In genomic region chr17:42214156-42214555, GRCh38 we compare ENCODE assay signal across 28 cellular contexts. TPM values are rescaled to one million over a fixed set of nuclear protein-coding genes. Genes with fewer than 3 reads are reported as not detected.
"Had no signal": no experiment of that assay in that cellular context is flagged by ENCODE, and none has a peak within 500 bp of the region (broad histone marks: within the 10 kb centered on the region; RNA-seq: fewer than 3 reads in every experiment).

No MANE protein-coding gene starts in this region.

- H3K4me1 Mint-ChIP-seq: activated B cell treated with CpG ODN at 0.5 μM for 24 hours; activated T-helper 17 cell treated with anti-CD3 and anti-CD28 coated beads, Interleukin-2, amount 50 U/mL, for 72 hours; neural crest cell; stimulated activated memory B cell treated with anti-CD40 and anti-IgM and Interleukin-4, amounts not matched to agents 10 μg/mL and 1 μg/mL and 100 μg/mL, for 72 hours; stimulated activated naive CD8-positive, alpha-beta T cell treated with anti-CD3 and anti-CD28 coated beads, Interleukin-15, amount 100 ng/mL, for 72 hours had no signal

- H3K27me3 Mint-ChIP-seq: activated B cell treated with CpG ODN at 0.5 μM for 24 hours; activated naive CD8-positive, alpha-beta T cell; activated T-helper 17 cell treated with anti-CD3 and anti-CD28 coated beads, Interleukin-2, amount 50 U/mL, for 72 hours; brain; naive thymus-derived CD4-positive, alpha-beta T cell; stimulated activated memory B cell treated with anti-CD40 and anti-IgM and Interleukin-4, amounts not matched to agents 10 μg/mL and 1 μg/mL and 100 μg/mL, for 72 hours; stimulated activated naive CD8-positive, alpha-beta T cell treated with anti-CD3 and anti-CD28 coated beads, Interleukin-15, amount 100 ng/mL, for 72 hours had no signal

- H3K4me3 ChIP-seq: ascending aorta, right atrium auricular region, SJSA1, smooth muscle cell, thyroid gland, upper lobe of right lung had no signal

- H3K27ac Mint-ChIP-seq: activated B cell treated with CpG ODN at 0.5 μM for 24 hours; activated naive CD8-positive, alpha-beta T cell; endodermal cell; stimulated activated memory B cell treated with anti-CD40 and anti-IgM and Interleukin-4, amounts not matched to agents 10 μg/mL and 1 μg/mL and 100 μg/mL, for 72 hours; stimulated activated naive CD8-positive, alpha-beta T cell treated with anti-CD3 and anti-CD28 coated beads, Interleukin-15, amount 100 ng/mL, for 72 hours had no signal

- DNase-seq: activated B cell treated with CpG ODN at 0.5 μM for 24 hours; activated CD4-positive, alpha-beta T cell treated with anti-CD3 and anti-CD28 coated beads, Interleukin-2, amount 50 U/mL, for 4 hours; endodermal cell; foreskin fibroblast; islet precursor cell; midbrain; naive thymus-derived CD4-positive, alpha-beta T cell; occipital lobe; stimulated activated CD4-positive, alpha-beta T cell treated with anti-CD3 and anti-CD28 coated beads, Interleukin-1b, Interleukin-23, amount 100 ng/mL, for 48 hours; stimulated activated CD4-positive, alpha-beta T cell treated with anti-CD3 and anti-CD28 coated beads, Interleukin-4, amount 100 ng/mL, for 4 hours; stimulated activated CD8-positive, alpha-beta memory T cell treated with anti-CD3 and anti-CD28 coated beads, Interleukin-4, amount 100 ng/mL, for 48 hours; stimulated activated naive CD8-positive, alpha-beta T cell treated with anti-CD3 and anti-CD28 coated beads, Interleukin-15, amount 100 ng/mL, for 72 hours; upper lobe of right lung had no signal

- H3K27me3 ChIP-seq: ascending aorta, right atrium auricular region, SJSA1, thyroid gland, upper lobe of right lung had no signal

- H3K9me3 ChIP-seq: ascending aorta, right atrium auricular region, SJSA1, thyroid gland, upper lobe of right lung had no signal

- H3K9me3 Mint-ChIP-seq: activated B cell treated with CpG ODN at 0.5 μM for 24 hours; activated T-helper 17 cell treated with anti-CD3 and anti-CD28 coated beads, Interleukin-2, amount 50 U/mL, for 72 hours; brain; endodermal cell; naive thymus-derived CD4-positive, alpha-beta T cell; neural crest cell; stimulated activated memory B cell treated with anti-CD40 and anti-IgM and Interleukin-4, amounts not matched to agents 10 μg/mL and 1 μg/mL and 100 μg/mL, for 72 hours; stimulated activated naive CD8-positive, alpha-beta T cell treated with anti-CD3 and anti-CD28 coated beads, Interleukin-15, amount 100 ng/mL, for 72 hours had no signal

- H3K4me1 ChIP-seq: ascending aorta, right atrium auricular region, SJSA1, upper lobe of right lung had no signal

- H3K4me3 Mint-ChIP-seq: activated B cell treated with CpG ODN at 0.5 μM for 24 hours; activated naive CD8-positive, alpha-beta T cell; activated T-helper 17 cell treated with anti-CD3 and anti-CD28 coated beads, Interleukin-2, amount 50 U/mL, for 72 hours; brain; endodermal cell; naive thymus-derived CD4-positive, alpha-beta T cell; neural crest cell; stimulated activated memory B cell treated with anti-CD40 and anti-IgM and Interleukin-4, amounts not matched to agents 10 μg/mL and 1 μg/mL and 100 μg/mL, for 72 hours; stimulated activated naive CD8-positive, alpha-beta T cell treated with anti-CD3 and anti-CD28 coated beads, Interleukin-15, amount 100 ng/mL, for 72 hours had no signal

- ATAC-seq: activated T-helper 17 cell treated with anti-CD3 and anti-CD28 coated beads, Interleukin-2, amount 50 U/mL, for 72 hours; esophagus mucosa; naive thymus-derived CD4-positive, alpha-beta T cell; stimulated activated memory B cell treated with anti-CD40 and anti-IgM and Interleukin-4, amounts not matched to agents 10 μg/mL and 1 μg/mL and 100 μg/mL, for 72 hours; stimulated activated naive CD8-positive, alpha-beta T cell treated with anti-CD3 and anti-CD28 coated beads, Interleukin-15, amount 100 ng/mL, for 72 hours; upper lobe of right lung had no signal

RNA-seq across cellular contexts. Expression of gene HCRT, which starts 28.9 kb away (rescaled TPM):
- total RNA-seq: activated B cell treated with CpG ODN at 0.5 μM for 24 hours; activated T-helper 17 cell treated with anti-CD3 and anti-CD28 coated beads, Interleukin-2, amount 50 U/mL, for 72 hours; ascending aorta; cardiac septum; endodermal cell; esophagus mucosa; glomerular endothelial cell; liver; naive thymus-derived CD4-positive, alpha-beta T cell; occipital lobe; pulmonary artery endothelial cell; right atrium auricular region; SJSA1; smooth muscle cell; thyroid gland; upper lobe of right lung had no signal

RNA-seq across cellular contexts. Expression of gene KCNH4, which starts 33.2 kb away (rescaled TPM):
- total RNA-seq: ascending aorta, cardiac septum, endodermal cell, esophagus mucosa, liver, pulmonary artery endothelial cell, SJSA1, smooth muscle cell, thyroid gland had no signal
